Comparison of ENCODE assay signal across 8 cellular contexts in genomic region chr7:88218836-88219605, GRCh38. TPM values are rescaled to one million over a fixed set of nuclear protein-coding genes. Genes with fewer than 3 reads are reported as not detected.
A peak's percentile ranks its signal among the peaks of the same experiment; 100 is the strongest.
DNase-seq lines count a peak whose midpoint lies in the region; ATAC-seq and TF ChIP-seq lines count a peak whose summit lies in the region.

No MANE protein-coding gene starts in this region.

- 14% methylated on average over 27 of the region's 27 CpGs for WGBS in right lobe of liver (ENCODE audit: insufficient coverage, low coverage, low lambda C conversion rate, missing lambda C conversion rate)

- no peaks in the 10 kb centered on the region for H3K9me3 ChIP-seq in right lobe of liver

- no peaks in the 10 kb centered on the region for H3K27me3 ChIP-seq in right lobe of liver

- TF ChIP-seq POLR2A in right lobe of liver (IDR thresholded peaks at IDR 0.05), result no peak

- peaks cover 0 to 21% (median 6%) of the 10 kb centered on the region in 4 donors for H3K4me1 ChIP-seq in right lobe of liver

- ATAC-seq in HG02642 (IDR thresholded peaks at IDR 0.05; ENCODE audit: poor library complexity, unreplicated experiment) (peak; percentile 32), right lobe of liver (peak in 2 of 4 donors; percentile 1 to 26)

- DNase-seq in SIG-M5 treated with dmso at 0.1 percent for 504 hours (lab: John Stamatoyannopoulos, UW; ENCODE audit: unreplicated experiment) (peak; percentile 54), SIG-M5 (lab: John Stamatoyannopoulos, UW) (no peak), NCI-H146 (lab: John Stamatoyannopoulos, UW) (peak; percentile 61), dermis blood vessel endothelial cell (peak; percentile 74), right lobe of liver (peak; percentile 42 to 62 (median 50))
- peak; percentile 9 for DNase-seq in stimulated activated CD8-positive, alpha-beta memory T cell treated with anti-CD3 and anti-CD28 coated beads, Interleukin-12 subunit alpha, Interleukin-12 subunit beta, amount 100 ng/mL, for 4 hours (ENCODE audit: low read depth)

- H3K27ac ChIP-seq in VCaP (peak overlapping the region; percentile 94), right lobe of liver (peak overlapping the region in 2 of 3 donors; percentile 89 to 91)

- TF ChIP-seq CTCF in VCaP (conservative IDR thresholded peaks at IDR 0.05) (no peak), right lobe of liver (IDR thresholded peaks at IDR 0.05) (no peak)

- intact Hi-C loops in right lobe of liver (cut with DNase I), result no loop called here

- H3K36me3 ChIP-seq in right lobe of liver, result peaks cover 0 to 3% (median 0%) of the 10 kb centered on the region in 4 donors

- peak overlapping the region; percentile 88 to 99 (median 97) for H3K4me3 ChIP-seq in right lobe of liver

RNA-seq across cellular contexts. Expression of gene SRI, which starts 0.8 kb away (rescaled TPM):
- total RNA-seq in dermis blood vessel endothelial cell (121 and 162 TPM in 2 replicates), right lobe of liver (10 to 100 TPM; 12.5 to 41.3 (median 23.3) TPM)
